In genomic region chr20:62143976-62144825, GRCh38 we compare ENCODE assay signal across 8 cellular contexts. TPM values are rescaled to one million over a fixed set of nuclear protein-coding genes. Genes with fewer than 3 reads are reported as not detected.
DNase-seq lines count a peak whose midpoint lies in the region; ATAC-seq and TF ChIP-seq lines count a peak whose summit lies in the region.

No MANE protein-coding gene starts in this region.

- peak overlapping the region; percentile 91 for H3K9ac ChIP-seq in Karpas-422 (ENCODE audit: low read length)

- TF ChIP-seq CTCF in WTC11 (IDR thresholded peaks at IDR 0.05) (no peak), right lobe of liver (IDR thresholded peaks at IDR 0.05) (no peak)

- H3K4me1 Mint-ChIP-seq in WTC11, result peaks cover 35% of the 10 kb centered on the region

- CTCF ChIA-PET in WTC11 (lab: Charles Lee), result interaction anchor here (2.2 kb wide), 1 partner anchor 12 kb away, joined by 16 read pairs; no protein-coding TSS in a partner anchor

- H3K27me3 ChIP-seq in Karpas-422 (ENCODE audit: low read length) (no peaks in the 10 kb centered on the region), right lobe of liver (no peaks in the 10 kb centered on the region)

- intact Hi-C loops in right lobe of liver (cut with DNase I), result no loop called here

- peak; percentile 27 for ATAC-seq in GM21529 (IDR thresholded peaks at IDR 0.05; ENCODE audit: unreplicated experiment)
- peak; percentile 29 for ATAC-seq in WTC11
- ATAC-seq in right lobe of liver, result peak; percentile 34 to 53 (median 40)

- peaks cover 25% of the 10 kb centered on the region for H3K36me3 Mint-ChIP-seq in WTC11

- whole genome bisulfite sequencing in right lobe of liver (ENCODE audit: insufficient coverage, low coverage, low lambda C conversion rate, missing lambda C conversion rate), result 0% methylated on average over 26 of the region's 100 CpGs

- H2AFZ ChIP-seq in Karpas-422 (ENCODE audit: low read length), result 0 out of 2 replicates have a peak overlapping the region, but pooled peaks have one; percentile 63

- H4K20me1 ChIP-seq in Karpas-422 (ENCODE audit: insufficient read depth, low read depth, low read length), result peaks cover 79% of the 10 kb centered on the region

- H3K27ac ChIP-seq in Karpas-422 (ENCODE audit: low read length), result no peak overlapping the region
- peak overlapping the region; percentile 60 to 100 (median 73) for H3K27ac ChIP-seq in right lobe of liver

- POLR2A ChIA-PET in WTC11 (lab: Charles Lee), result no interaction called here

- no peaks in the 10 kb centered on the region for H3K9me2 ChIP-seq in Karpas-422 (replicated peaks; ENCODE audit: insufficient read depth, low read length)

- no peak for TF ChIP-seq POLR2A in right lobe of liver (IDR thresholded peaks at IDR 0.05)

- peak overlapping the region; percentile 81 for H3K4me3 Mint-ChIP-seq in WTC11

- H3K27me3 Mint-ChIP-seq in WTC11 (ENCODE audit: low read depth), result no peaks in the 10 kb centered on the region

- H3K4me3 ChIP-seq in Karpas-422 (ENCODE audit: low read length) (peak overlapping the region; percentile 81), right lobe of liver (peak overlapping the region; percentile 45 to 86 (median 81))

- DNase-seq in EL, result peak; percentile 71
- peak; percentile 75 for DNase-seq in Karpas-422
- peak; percentile 58 for DNase-seq in WTC11 (ENCODE audit: low spot score)
- peak; percentile 38 for DNase-seq in dedifferentiated amniotic fluid mesenchymal stem cell (ENCODE audit: extremely low spot score)
- peak; percentile 72 to 80 (median 72) for DNase-seq in right lobe of liver
- DNase-seq in stimulated activated CD8-positive, alpha-beta memory T cell treated with anti-CD3 and anti-CD28 coated beads, Interleukin-12 subunit alpha, Interleukin-12 subunit beta, amount 100 ng/mL, for 4 hours (ENCODE audit: low read depth), result peak; percentile 35
- no peak for DNase-seq in NCI-H187 treated with DMSO at 0.1 percent for 48 hours (lab: John Stamatoyannopoulos, UW)

- H3K79me2 ChIP-seq in Karpas-422 (ENCODE audit: low read length), result peaks cover 70% of the 10 kb centered on the region

- H3K9me3 ChIP-seq in Karpas-422 (ENCODE audit: low read length), result no peaks in the 10 kb centered on the region
- no peaks in the 10 kb centered on the region for H3K9me3 ChIP-seq in right lobe of liver

- H3K36me3 ChIP-seq in Karpas-422 (ENCODE audit: insufficient read depth, low read length), result peaks cover 19% of the 10 kb centered on the region
- peaks cover 8 to 17% (median 13%) of the 10 kb centered on the region in 4 donors for H3K36me3 ChIP-seq in right lobe of liver

- no peaks in the 10 kb centered on the region for H3K9me3 Mint-ChIP-seq in WTC11

- peaks cover 27% of the 10 kb centered on the region for H3K4me1 ChIP-seq in Karpas-422 (ENCODE audit: low read length)
- H3K4me1 ChIP-seq in right lobe of liver, result peaks cover 0 to 56% (median 27%) of the 10 kb centered on the region in 4 donors

- peak overlapping the region; percentile 72 for H3K4me2 ChIP-seq in Karpas-422 (ENCODE audit: low read depth, low read length, poor library complexity, severe bottlenecking)

- no peak overlapping the region; the same call in 1 of the 2 replicates for H3K27ac Mint-ChIP-seq in WTC11

TF ChIP-seq in WTC11, 78 proteins besides CTCF, POLR2A, EP300 and RAD21:
- TF ChIP-seq RORB (CRISPR knock-in tag; IDR thresholded peaks at IDR 0.05), result no peak
- 0 out of 2 replicates have a peak, but pooled peaks have one; percentile 14 for TF ChIP-seq TEAD1 (CRISPR knock-in tag; IDR thresholded peaks at IDR 0.05)
- peak; percentile 32; the same call in 1 of the 2 replicates for TF ChIP-seq MAX (CRISPR knock-in tag; IDR thresholded peaks at IDR 0.05)
- TF ChIP-seq, protein P1, sequence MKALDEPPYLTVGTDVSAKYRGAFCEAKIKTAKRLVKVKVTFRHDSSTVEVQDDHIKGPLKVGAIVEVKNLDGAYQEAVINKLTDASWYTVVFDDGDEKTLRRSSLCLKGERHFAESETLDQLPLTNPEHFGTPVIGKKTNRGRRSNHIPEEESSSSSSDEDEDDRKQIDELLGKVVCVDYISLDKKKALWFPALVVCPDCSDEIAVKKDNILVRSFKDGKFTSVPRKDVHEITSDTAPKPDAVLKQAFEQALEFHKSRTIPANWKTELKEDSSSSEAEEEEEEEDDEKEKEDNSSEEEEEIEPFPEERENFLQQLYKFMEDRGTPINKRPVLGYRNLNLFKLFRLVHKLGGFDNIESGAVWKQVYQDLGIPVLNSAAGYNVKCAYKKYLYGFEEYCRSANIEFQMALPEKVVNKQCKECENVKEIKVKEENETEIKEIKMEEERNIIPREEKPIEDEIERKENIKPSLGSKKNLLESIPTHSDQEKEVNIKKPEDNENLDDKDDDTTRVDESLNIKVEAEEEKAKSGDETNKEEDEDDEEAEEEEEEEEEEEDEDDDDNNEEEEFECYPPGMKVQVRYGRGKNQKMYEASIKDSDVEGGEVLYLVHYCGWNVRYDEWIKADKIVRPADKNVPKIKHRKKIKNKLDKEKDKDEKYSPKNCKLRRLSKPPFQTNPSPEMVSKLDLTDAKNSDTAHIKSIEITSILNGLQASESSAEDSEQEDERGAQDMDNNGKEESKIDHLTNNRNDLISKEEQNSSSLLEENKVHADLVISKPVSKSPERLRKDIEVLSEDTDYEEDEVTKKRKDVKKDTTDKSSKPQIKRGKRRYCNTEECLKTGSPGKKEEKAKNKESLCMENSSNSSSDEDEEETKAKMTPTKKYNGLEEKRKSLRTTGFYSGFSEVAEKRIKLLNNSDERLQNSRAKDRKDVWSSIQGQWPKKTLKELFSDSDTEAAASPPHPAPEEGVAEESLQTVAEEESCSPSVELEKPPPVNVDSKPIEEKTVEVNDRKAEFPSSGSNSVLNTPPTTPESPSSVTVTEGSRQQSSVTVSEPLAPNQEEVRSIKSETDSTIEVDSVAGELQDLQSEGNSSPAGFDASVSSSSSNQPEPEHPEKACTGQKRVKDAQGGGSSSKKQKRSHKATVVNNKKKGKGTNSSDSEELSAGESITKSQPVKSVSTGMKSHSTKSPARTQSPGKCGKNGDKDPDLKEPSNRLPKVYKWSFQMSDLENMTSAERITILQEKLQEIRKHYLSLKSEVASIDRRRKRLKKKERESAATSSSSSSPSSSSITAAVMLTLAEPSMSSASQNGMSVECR (CRISPR knock-in tag; IDR thresholded peaks at IDR 0.05; ENCODE audit: borderline replicate concordance), result peak; percentile 52; the same call in 1 of the 2 replicates
- 0 out of 2 replicates have a peak, but pooled peaks have one; percentile 41 for TF ChIP-seq FOXP1 (CRISPR knock-in tag; IDR thresholded peaks at IDR 0.05; ENCODE audit: borderline replicate concordance)
- no peak for TF ChIP-seq ZNF281 (CRISPR knock-in tag; IDR thresholded peaks at IDR 0.05)
- peak; percentile 21; the same call in 1 of the 2 replicates for TF ChIP-seq GABPB1 (CRISPR knock-in tag; IDR thresholded peaks at IDR 0.05)

RNA-seq across cellular contexts. Expression of gene SS18L1, which starts 0.6 kb away (rescaled TPM):
- 12.3 and 13.1 TPM in 2 replicates for total RNA-seq in Karpas-422 (2014; rRNA removed; shearing (Covaris generic); ENCODE audit: low replicate concordance)
- total RNA-seq in WTC11 (2021) (29.4 to 34.1 TPM (median 29.8 TPM) in 3 replicates), right lobe of liver (10 to 100 TPM; 14.1 to 26.5 (median 23.7) TPM)

RNA-seq across cellular contexts. Expression of gene PSMA7, which starts 1.0 kb away (rescaled TPM):
- 181 and 259 TPM in 2 replicates for total RNA-seq in Karpas-422 (2014; rRNA removed; shearing (Covaris generic); ENCODE audit: low replicate concordance)
- 315 to 364 TPM (median 321 TPM) in 3 replicates for total RNA-seq in WTC11 (2021)
- 100 to 1,000 TPM; 108 to 268 (median 116) TPM for total RNA-seq in right lobe of liver

RNA-seq across cellular contexts. Expression of gene LSM14B, which starts 21.9 kb away (rescaled TPM):
- total RNA-seq in Karpas-422 (2014; rRNA removed; shearing (Covaris generic); ENCODE audit: low replicate concordance), result 16.1 and 32.3 TPM in 2 replicates
- total RNA-seq in WTC11 (2021) (67.4 to 73.5 TPM (median 69.7 TPM) in 3 replicates), right lobe of liver (10 to 100 TPM in 5 of 6 experiments, 1 to 10 TPM in 1; 9.5 to 19.8 (median 14.2) TPM)

RNA-seq across cellular contexts. Expression of gene MTG2, which starts 38.6 kb away (rescaled TPM):
- 20.2 and 31.5 TPM in 2 replicates for total RNA-seq in Karpas-422 (2014; rRNA removed; shearing (Covaris generic); ENCODE audit: low replicate concordance)
- 26.6 to 33.0 TPM (median 27.9 TPM) in 3 replicates for total RNA-seq in WTC11 (2021)
- total RNA-seq in right lobe of liver, result 10 to 100 TPM; 27.0 to 45.6 (median 31.8) TPM
